In the genomic region with DNA sequence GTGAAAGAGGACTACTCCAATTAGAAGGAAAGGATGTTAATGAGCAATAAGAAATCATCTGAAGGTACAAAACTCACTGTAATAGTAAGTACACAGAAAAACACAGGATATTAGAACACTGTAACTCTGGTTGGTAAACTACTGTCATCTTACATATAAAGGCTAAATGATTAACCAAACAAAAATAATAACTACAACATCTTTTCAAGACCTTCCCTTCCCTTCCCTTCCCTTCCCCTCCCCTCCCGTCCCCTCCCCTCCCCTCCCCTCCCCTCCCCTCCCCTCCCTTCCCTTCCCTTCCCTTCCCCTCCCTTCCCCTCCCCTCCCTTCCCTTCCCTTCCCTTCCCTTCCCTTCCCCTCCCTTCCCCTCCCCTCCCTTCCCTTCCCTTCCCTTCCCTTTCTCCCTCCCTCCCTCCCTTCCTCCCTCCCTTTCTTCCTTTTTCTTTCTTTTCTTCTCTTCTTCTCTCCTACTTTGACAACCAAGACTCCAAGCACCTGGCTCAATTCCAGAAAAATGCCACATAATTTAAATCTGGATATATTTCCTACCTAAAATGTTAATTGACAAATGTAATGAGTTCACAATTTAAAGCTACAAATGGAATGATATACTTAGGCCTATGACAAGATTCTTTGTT, we compare ENCODE assay signal across 2 cellular contexts. TPM values are rescaled to one million over a fixed set of nuclear protein-coding genes. Genes with fewer than 3 reads are reported as not detected.
"Had no signal": no experiment of that assay in that cellular context is flagged by ENCODE, and none has a peak within 500 bp of the region (broad histone marks: within the 10 kb centered on the region; RNA-seq: fewer than 3 reads in every experiment).

No MANE protein-coding gene starts in this region.

RNA-seq across cellular contexts. Expression of a gene that starts 38.7 kb away (rescaled TPM):
- total RNA-seq: G401, GM12878 had no signal
- polyA plus RNA-seq: GM12878 had no signal
